Comparison of ENCODE assay signal across 10 cellular contexts in genomic region chr6:17863971-17864754, GRCh38.
A peak's percentile ranks its signal among the peaks of the same experiment; 100 is the strongest.
DNase-seq lines count a peak whose midpoint lies in the region; ATAC-seq, FAIRE-seq and TF ChIP-seq lines count a peak whose summit lies in the region.
"Had no signal": no experiment of that assay in that cellular context is flagged by ENCODE, and none has a peak within 500 bp of the region (broad histone marks: within the 10 kb centered on the region; RNA-seq: fewer than 3 reads in every experiment).

No MANE protein-coding gene starts in this region.

- no peak overlapping the region for H3K27ac Mint-ChIP-seq in T-helper 17 cell

- TF ChIP-seq EP300 in esophagus muscularis mucosa (IDR thresholded peaks at IDR 0.05): no peak

- no peak overlapping the region for H3K9ac ChIP-seq in kidney (ENCODE audit: low read length in 2 of 2)
- H3K9ac ChIP-seq: BLaER1 treated with 17β-estradiol and CSF1 and Interleukin-3, amounts not matched to agents 10 nM and 100 nM had no signal

- no peaks in the 10 kb centered on the region for H3K36me3 Mint-ChIP-seq in T-helper 17 cell (ENCODE audit: low read depth)

- H3K27ac ChIP-seq in esophagus muscularis mucosa (replicated peaks in 1 of 4): peak overlapping the region; percentile 61 to 78 (median 70)
- H3K27ac ChIP-seq in kidney (ENCODE audit: low read depth in 2 of 2, low read length in 2 of 2): peak overlapping the region in 1 of 2 donors; percentile 19
- H3K27ac ChIP-seq: BLaER1 treated with 17β-estradiol and CSF1 and Interleukin-3, amounts not matched to agents 10 nM and 100 nM had no signal

- no peak for FAIRE-seq in kidney (lab: Jason Lieb, UNC)

- 69% methylated on average over 11 of the region's 11 CpGs for WGBS in esophagus muscularis mucosa

- H3K4me3 ChIP-seq in esophagus muscularis mucosa: no peak overlapping the region
- no peak overlapping the region for H3K4me3 ChIP-seq in kidney (ENCODE audit: low read length in 2 of 2)
- H3K4me3 ChIP-seq: BLaER1 treated with 17β-estradiol and CSF1 and Interleukin-3, amounts not matched to agents 10 nM and 100 nM had no signal

- no peaks in the 10 kb centered on the region for H3K27me3 ChIP-seq in esophagus muscularis mucosa
- H3K27me3 ChIP-seq: BLaER1 treated with 17β-estradiol and CSF1 and Interleukin-3, amounts not matched to agents 10 nM and 100 nM had no signal

- H3K36me3 ChIP-seq in esophagus muscularis mucosa (no peaks in the 10 kb centered on the region), kidney (ENCODE audit: control insufficient read depth in 1 of 2, insufficient read depth in 2 of 2, low read length in 2 of 2) (no peaks in the 10 kb centered on the region)

- no peaks in the 10 kb centered on the region for H3K4me1 Mint-ChIP-seq in T-helper 17 cell

- TF ChIP-seq CTCF in esophagus muscularis mucosa (IDR thresholded peaks at IDR 0.05) (no peak), kidney (IDR thresholded peaks at IDR 0.05; ENCODE audit: borderline replicate concordance, extremely low read depth, insufficient read depth) (no peak)

- peaks cover 32% of the 10 kb centered on the region for H3K27me3 Mint-ChIP-seq in T-helper 17 cell

- no peak for TF ChIP-seq POLR2A in esophagus muscularis mucosa (IDR thresholded peaks at IDR 0.05; ENCODE audit: low read depth)

- H3K4me3 Mint-ChIP-seq in T-helper 17 cell: no peak overlapping the region

- DNase-seq in ACHN (peak; percentile 54), RPMI8226 (peak; percentile 59), esophagus muscularis mucosa (ENCODE audit: extremely low spot score) (no peak), myocyte (ENCODE audit: low read depth) (peak; percentile 82), NCI-H345 treated with DMSO at 0.1 percent for 48 hours (lab: John Stamatoyannopoulos, UW; ENCODE audit: unreplicated experiment) (no peak), kidney (no peak), T-helper 17 cell (no peak)

- H3K4me1 ChIP-seq in esophagus muscularis mucosa (peaks cover 42 to 79% (median 70%) of the 10 kb centered on the region in 4 donors), kidney (ENCODE audit: control insufficient read depth in 1 of 2, insufficient read depth in 1 of 2, low read depth in 1 of 2, low read length in 2 of 2) (peaks cover 8 to 9% of the 10 kb centered on the region in 2 donors)
- H3K4me1 ChIP-seq: BLaER1 treated with 17β-estradiol and CSF1 and Interleukin-3, amounts not matched to agents 10 nM and 100 nM had no signal

- intact Hi-C loops in esophagus muscularis mucosa (cut with DNase I) (no loop called here), kidney (cut with DNase I) (no loop called here)

- H3K9me3 ChIP-seq in esophagus muscularis mucosa (no peaks in the 10 kb centered on the region), kidney (ENCODE audit: control insufficient read depth in 1 of 2, low read length in 2 of 2) (no peaks in the 10 kb centered on the region), T-helper 17 cell (ENCODE audit: control insufficient read depth, low read length, poor library complexity, severe bottlenecking) (no peaks in the 10 kb centered on the region)
- H3K9me3 ChIP-seq: BLaER1 treated with 17β-estradiol and CSF1 and Interleukin-3, amounts not matched to agents 10 nM and 100 nM had no signal

- no peak for ATAC-seq in T-helper 17 cell
- no peak for ATAC-seq in HG03520 (IDR thresholded peaks at IDR 0.05; ENCODE audit: unreplicated experiment)
- ATAC-seq: activated CD4-positive, CD25-positive, alpha-beta regulatory T cell treated with anti-CD3 and anti-CD28 coated beads, Interleukin-2, amount 50 U/mL, for 24 hours had no signal

- in situ Hi-C loops in ACHN (cut with HindIII; ENCODE audit: low pct_ligation_motif_present, low pct_unique_long_range_greater_than_20kb, low sequenced_read_pairs): no loop called here

Comparison
In these comparisons a context has a peak if more than half of its experiments do, and no peak if none do; other contexts are left out.
1. DNase-seq: peak in ACHN (single experiment), RPMI8226 (single experiment) and myocyte (single experiment); none in esophagus muscularis mucosa (single experiment), NCI-H345 treated with DMSO at 0.1 percent for 48 hours (single experiment), kidney (single experiment) and T-helper 17 cell (0 of 3).